9 cellular contexts compared by ENCODE assay signal in the genomic region with DNA sequence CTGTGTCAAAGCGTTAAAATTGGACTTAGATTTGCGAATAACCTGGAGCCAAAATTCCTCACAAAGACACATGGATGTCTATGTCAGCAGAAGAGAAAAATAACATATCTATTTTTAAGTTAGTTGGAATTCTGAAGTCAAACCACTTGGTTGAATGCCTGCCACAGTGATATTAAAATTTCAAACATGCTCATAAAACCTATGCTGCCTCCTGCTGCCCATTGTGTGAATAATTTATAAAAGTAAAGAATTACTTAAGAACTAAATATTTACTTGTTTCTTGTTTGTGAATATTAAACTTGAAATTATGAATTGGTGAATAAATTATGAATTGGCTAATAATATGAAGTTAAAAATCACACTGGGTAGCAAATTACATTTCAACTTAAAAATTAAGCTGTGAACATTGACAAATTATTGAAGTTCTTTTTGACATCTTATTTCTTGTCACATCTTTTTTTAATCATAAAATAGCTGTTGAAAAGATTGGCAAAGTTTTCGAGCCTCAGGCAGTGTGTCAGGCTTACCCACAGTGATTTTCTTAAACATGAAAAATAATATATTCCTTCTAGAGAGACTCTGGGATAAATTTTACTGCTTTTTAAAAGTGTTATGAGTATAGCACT. TPM values are rescaled to one million over a fixed set of nuclear protein-coding genes. Genes with fewer than 3 reads are reported as not detected.
A peak's percentile ranks its signal among the peaks of the same experiment; 100 is the strongest.
DNase-seq lines count a peak whose midpoint lies in the region; ATAC-seq and TF ChIP-seq lines count a peak whose summit lies in the region.
"Had no signal": no experiment of that assay in that cellular context is flagged by ENCODE, and none has a peak within 500 bp of the region (broad histone marks: within the 10 kb centered on the region; RNA-seq: fewer than 3 reads in every experiment).

No MANE protein-coding gene starts in this region.

- no peak overlapping the region for H3K56ac ChIP-seq in IMR-90 (ENCODE audit: extremely low read depth, insufficient read depth, low read length)

- CTCF ChIA-PET in CD4-positive, alpha-beta memory T cell (lab: Charles Lee; ENCODE audit: partially characterized antibody), result interaction anchor here (0.8 to 1.1 kb wide), 5 partner anchors 11 to 245 kb away, joined by 3 to 17 read pairs (median 4); no protein-coding TSS in a partner anchor
- CTCF ChIA-PET in IMR-90 (lab: Yijun Ruan, JAX), result interaction anchor here (1.1 kb wide), 1 partner anchor 243 kb away, joined by 4 read pairs; no protein-coding TSS in a partner anchor

- peaks cover 0 to 6% of the 10 kb centered on the region in 2 donors for H3K36me3 Mint-ChIP-seq in CD4-positive, alpha-beta memory T cell

- peak; percentile 79 for TF ChIP-seq RAD21 in IMR-90 (IDR thresholded peaks at IDR 0.05; ENCODE audit: low read length)

- no peaks in the 10 kb centered on the region for H3K27me3 ChIP-seq in CD4-positive, alpha-beta memory T cell (ENCODE audit: insufficient read depth, low read length)
- H3K27me3 ChIP-seq in IMR-90 (ENCODE audit: control insufficient read depth, insufficient read depth, low read length) (no peaks in the 10 kb centered on the region), right lobe of liver (no peaks in the 10 kb centered on the region)

- TF ChIP-seq CTCF in IMR-90 (conservative IDR thresholded peaks at IDR 0.05; ENCODE audit: low read depth, low read length) (peak; percentile 70), right lobe of liver (IDR thresholded peaks at IDR 0.05) (peak; percentile 53 to 63 (median 59))

- no peak overlapping the region for H2AFZ ChIP-seq in IMR-90 (replicated peaks; ENCODE audit: low read length, poor library complexity)

- no peak overlapping the region; the same call in 1 of the 2 replicates for H3K4ac ChIP-seq in IMR-90 (ENCODE audit: low read depth, low read length)

- ATAC-seq in IMR-90 (ENCODE audit: low read depth) (peak; percentile 53; the same call in 1 of the 2 replicates), right lobe of liver (peak; percentile 47 to 59 (median 50)), HG02938 (IDR thresholded peaks at IDR 0.05; ENCODE audit: unreplicated experiment) (no peak), GM18909 (IDR thresholded peaks at IDR 0.05; ENCODE audit: poor library complexity, unreplicated experiment) (no peak), GM19452 (IDR thresholded peaks at IDR 0.05; ENCODE audit: unreplicated experiment) (no peak)

- H4K8ac ChIP-seq in IMR-90 (ENCODE audit: low read depth in 2 of 2, low read length in 2 of 2), result no peak overlapping the region

- H3K4me1 Mint-ChIP-seq in CD4-positive, alpha-beta memory T cell, result peaks cover 18 to 24% (median 22%) of the 10 kb centered on the region in 4 donors

- no peaks in the 10 kb centered on the region for H3K27me3 Mint-ChIP-seq in CD4-positive, alpha-beta memory T cell

- no peak overlapping the region for H3K9ac ChIP-seq in IMR-90 (ENCODE audit: low read depth, low read length)

- H4K5ac ChIP-seq in IMR-90 (ENCODE audit: low read depth, low read length), result no peak overlapping the region

- H3K4me3 ChIP-seq in CD4-positive, alpha-beta memory T cell (ENCODE audit: low read length in 2 of 2), result no peak overlapping the region
- H3K4me3 ChIP-seq in IMR-90 (ENCODE audit: insufficient read depth, low read depth, low read length) (no peak overlapping the region), right lobe of liver (no peak overlapping the region)
- H3K4me3 ChIP-seq: skin epidermis had no signal

- intact Hi-C loops in CD4-positive, alpha-beta memory T cell (cut with micrococcal nuclease), result loop anchor here (1.0 to 5.0 kb wide), 3 partner anchors 74 to 304 kb away; a partner anchor contains a TSS
- intact Hi-C loops in IMR-90 (cut with micrococcal nuclease), result loop anchor here (1.0 kb wide), 2 partner anchors 244 to 304 kb away; no protein-coding TSS in a partner anchor
- intact Hi-C loops in right lobe of liver (cut with DNase I), result loop anchor here in 1 of 2 donors (10.0 kb wide), 1 partner anchor 242 kb away; no protein-coding TSS in a partner anchor

- H2BK20ac ChIP-seq in IMR-90 (ENCODE audit: low read depth, low read length), result 0 out of 2 replicates have a peak overlapping the region, but pooled peaks have one; percentile 66

- peaks cover 19% of the 10 kb centered on the region for H3K4me1 ChIP-seq in CD4-positive, alpha-beta memory T cell (ENCODE audit: insufficient read depth, low read length)
- H3K4me1 ChIP-seq in IMR-90 (ENCODE audit: control insufficient read depth, insufficient read depth, low read length) (no peaks in the 10 kb centered on the region), right lobe of liver (peaks cover 0 to 17% (median 3%) of the 10 kb centered on the region in 4 donors)

- TF ChIP-seq POLR2A in IMR-90 (IDR thresholded peaks at IDR 0.05; ENCODE audit: low read depth, low read length) (no peak), right lobe of liver (IDR thresholded peaks at IDR 0.05) (no peak)

- H2BK5ac ChIP-seq in IMR-90 (ENCODE audit: low read depth, low read length, poor library complexity, severe bottlenecking), result peak overlapping the region; percentile 48

- H3K4me3 Mint-ChIP-seq in CD4-positive, alpha-beta memory T cell, result no peak overlapping the region

- DNase-seq in CD4-positive, alpha-beta memory T cell, result peak in 4 of 5 donors; percentile 35 to 50 (median 48)
- DNase-seq in IMR-90 (peak; percentile 83), brain pericyte (ENCODE audit: low read depth, low spot score) (peak; percentile 53), right lobe of liver (no peak), NCI-H345 treated with DMSO at 0.1 percent for 48 hours (lab: John Stamatoyannopoulos, UW; ENCODE audit: unreplicated experiment) (no peak)

- no peaks in the 10 kb centered on the region for H4K20me1 ChIP-seq in IMR-90 (ENCODE audit: insufficient read depth, low read length)

- H2BK120ac ChIP-seq in IMR-90 (ENCODE audit: low read depth, low read length), result no peak overlapping the region; the same call in 1 of the 2 replicates

- H3K4me2 ChIP-seq in IMR-90 (ENCODE audit: low read depth, low read length), result no peak overlapping the region

- H2AK9ac ChIP-seq in IMR-90 (replicated peaks; ENCODE audit: low read depth, low read length, poor library complexity), result no peak overlapping the region

- in situ Hi-C loops in IMR-90 (cut with MboI; ENCODE audit: low sequenced_read_pairs), result no loop called here

- H3K9me3 ChIP-seq in CD4-positive, alpha-beta memory T cell (ENCODE audit: control insufficient read depth in 1 of 2, low read length in 2 of 2), result no peaks in the 10 kb centered on the region
- H3K9me3 ChIP-seq in IMR-90 (ENCODE audit: control insufficient read depth, insufficient read depth, low read length) (no peaks in the 10 kb centered on the region), right lobe of liver (no peaks in the 10 kb centered on the region)

- no peak overlapping the region for H3K23ac ChIP-seq in IMR-90 (ENCODE audit: low read depth, low read length)

- no TSS peak for BruUV-seq in IMR-90 (replicated peaks; lab: Mats Ljungman, UMichigan)

- H3K27ac Mint-ChIP-seq in CD4-positive, alpha-beta memory T cell, result peak overlapping the region in 1 of 7 donors; percentile 22

- H3K27ac ChIP-seq in CD4-positive, alpha-beta memory T cell (ENCODE audit: low read depth, low read length), result no peak overlapping the region
- no peak overlapping the region; the same call in 1 of the 2 replicates for H3K27ac ChIP-seq in IMR-90 (ENCODE audit: insufficient read depth, low read length)
- no peak overlapping the region for H3K27ac ChIP-seq in right lobe of liver

- POLR2A ChIA-PET in CD4-positive, alpha-beta memory T cell (lab: Charles Lee; ENCODE audit: partially characterized antibody), result interaction anchor here (1.0 kb wide), 1 partner anchor 14 kb away, joined by 3 read pairs; a partner anchor contains a TSS
- POLR2A ChIA-PET in IMR-90 (lab: Charles Lee; ENCODE audit: unreplicated experiment), result no interaction called here

- H4K91ac ChIP-seq in IMR-90 (ENCODE audit: insufficient read depth, low read depth, low read length), result no peak overlapping the region

- H3K18ac ChIP-seq in IMR-90 (ENCODE audit: low read depth, low read length), result no peak overlapping the region

- no CpG with 5 or more reads among the region's 3 CpGs for WGBS in IMR-90 (ENCODE audit: extremely low coverage in 2 of 2, insufficient read length in 1 of 2), 2 experiments
- WGBS in right lobe of liver (ENCODE audit: insufficient coverage, low coverage, low lambda C conversion rate, missing lambda C conversion rate), result 38% methylated on average over 3 of the region's 3 CpGs

- H3K9me3 Mint-ChIP-seq in CD4-positive, alpha-beta memory T cell, result no peaks in the 10 kb centered on the region

- H2AK5ac ChIP-seq in IMR-90 (ENCODE audit: low read depth, low read length), result no peak overlapping the region

- no peak overlapping the region for H2BK15ac ChIP-seq in IMR-90 (ENCODE audit: low read depth, low read length)

- dilution Hi-C loops in IMR-90 (cut with HindIII; ENCODE audit: low sequenced_read_pairs, unreplicated experiment), result no loop called here

- no peak overlapping the region for H3K14ac ChIP-seq in IMR-90 (replicated peaks; ENCODE audit: low read depth, low read length)

- no peaks in the 10 kb centered on the region for H3K9me1 ChIP-seq in IMR-90 (ENCODE audit: insufficient read depth, low read length)

- peaks cover 5 to 7% of the 10 kb centered on the region in 2 experiments; a peak in 2 of 4 replicates for H3K79me1 ChIP-seq in IMR-90 (ENCODE audit: low read depth in 1 of 2, low read length in 2 of 2)

- H3K36me3 ChIP-seq in CD4-positive, alpha-beta memory T cell (ENCODE audit: insufficient read depth, low read length), result peaks cover 3% of the 10 kb centered on the region
- peaks cover 3% of the 10 kb centered on the region for H3K36me3 ChIP-seq in IMR-90 (ENCODE audit: control insufficient read depth, insufficient read depth, low read length)
- no peaks in the 10 kb centered on the region for H3K36me3 ChIP-seq in right lobe of liver

TF ChIP-seq in IMR-90, 13 proteins besides CTCF, POLR2A, EP300 and RAD21:
- TF ChIP-seq RFX5 (IDR thresholded peaks at IDR 0.05; ENCODE audit: low read depth, low read length) (no peak), SMC3 (IDR thresholded peaks at IDR 0.05; ENCODE audit: low read depth, low read length) (peak; percentile 87), CEBPB (IDR thresholded peaks at IDR 0.05; ENCODE audit: low read depth, low read length) (no peak), RCOR1 (IDR thresholded peaks at IDR 0.05; ENCODE audit: insufficient replicate concordance, low read length) (no peak)

RNA-seq across cellular contexts. Expression of a gene that starts 35.4 kb away (rescaled TPM):
- total RNA-seq in CD4-positive, alpha-beta memory T cell, result not detected
- under 1 TPM in 1 of 2 donors, not detected in 1; 0.21 TPM for polyA plus RNA-seq in CD4-positive, alpha-beta memory T cell
- total RNA-seq in IMR-90 (2012; rRNA removed) (not detected in 2 replicates), right lobe of liver (under 1 TPM in 1 of 6 experiments, not detected in 5; 0.09 TPM)
- not detected in 2 replicates for polyA plus RNA-seq in IMR-90 (2012; rRNA removed)
- polyA plus RNA-seq in IMR-90 (2012; cell fraction: cytosol; rRNA removed), result not detected in 2 replicates
- not detected in 2 replicates for polyA plus RNA-seq in IMR-90 (2012; cell fraction: nucleus; rRNA removed; ENCODE audit: low replicate concordance)

Comparison
In these comparisons a context has a peak if more than half of its experiments do, and no peak if none do; other contexts are left out.
1. DNase-seq: peak in CD4-positive, alpha-beta memory T cell (4 of 5), IMR-90 (single experiment) and brain pericyte (single experiment); none in right lobe of liver (0 of 3) and NCI-H345 treated with DMSO at 0.1 percent for 48 hours (single experiment).
2. ATAC-seq: peak in IMR-90 (single experiment) and right lobe of liver (4 of 4); none in HG02938 (single experiment), GM18909 (single experiment) and GM19452 (single experiment).